Comparison of ENCODE assay signal across 2 cellular contexts in the genomic region with DNA sequence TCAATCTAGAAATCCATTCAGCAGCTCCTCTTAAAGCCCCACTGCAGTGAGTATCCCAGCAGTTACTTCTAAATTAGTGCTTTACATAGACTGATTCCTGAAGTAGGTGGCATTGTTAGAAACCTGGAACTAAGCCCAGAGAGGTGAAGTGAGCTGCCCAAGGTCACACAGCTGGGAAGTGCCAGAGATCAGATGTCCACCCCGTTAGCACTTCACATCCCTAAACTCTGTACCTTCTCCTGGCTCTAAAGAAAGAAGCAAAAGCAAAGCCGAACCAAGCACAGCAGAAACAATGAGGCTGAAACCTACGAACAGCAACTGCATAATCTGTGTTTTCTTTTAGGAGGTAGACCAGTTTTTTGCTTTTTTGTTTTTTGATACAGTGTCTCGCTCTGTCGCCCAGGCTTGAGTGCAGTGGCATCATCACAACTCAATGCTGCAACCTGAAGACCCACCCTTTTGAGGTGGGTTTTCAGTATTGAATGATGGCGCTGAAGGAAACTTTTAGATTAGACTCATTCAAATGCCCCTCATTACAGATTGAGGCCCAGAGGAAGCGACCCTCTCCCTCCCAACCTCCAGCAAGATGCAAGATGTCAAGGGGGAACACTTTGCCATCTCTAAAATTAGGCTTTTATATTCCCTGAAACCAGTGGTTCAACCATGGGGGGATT.
TF ChIP-seq lines count a peak whose summit lies in the region.

No MANE protein-coding gene starts in this region.

TF ChIP-seq in HCT116, 20 proteins besides CTCF, POLR2A, EP300 and RAD21 (continued from another document):
- TF ChIP-seq, protein P1, sequence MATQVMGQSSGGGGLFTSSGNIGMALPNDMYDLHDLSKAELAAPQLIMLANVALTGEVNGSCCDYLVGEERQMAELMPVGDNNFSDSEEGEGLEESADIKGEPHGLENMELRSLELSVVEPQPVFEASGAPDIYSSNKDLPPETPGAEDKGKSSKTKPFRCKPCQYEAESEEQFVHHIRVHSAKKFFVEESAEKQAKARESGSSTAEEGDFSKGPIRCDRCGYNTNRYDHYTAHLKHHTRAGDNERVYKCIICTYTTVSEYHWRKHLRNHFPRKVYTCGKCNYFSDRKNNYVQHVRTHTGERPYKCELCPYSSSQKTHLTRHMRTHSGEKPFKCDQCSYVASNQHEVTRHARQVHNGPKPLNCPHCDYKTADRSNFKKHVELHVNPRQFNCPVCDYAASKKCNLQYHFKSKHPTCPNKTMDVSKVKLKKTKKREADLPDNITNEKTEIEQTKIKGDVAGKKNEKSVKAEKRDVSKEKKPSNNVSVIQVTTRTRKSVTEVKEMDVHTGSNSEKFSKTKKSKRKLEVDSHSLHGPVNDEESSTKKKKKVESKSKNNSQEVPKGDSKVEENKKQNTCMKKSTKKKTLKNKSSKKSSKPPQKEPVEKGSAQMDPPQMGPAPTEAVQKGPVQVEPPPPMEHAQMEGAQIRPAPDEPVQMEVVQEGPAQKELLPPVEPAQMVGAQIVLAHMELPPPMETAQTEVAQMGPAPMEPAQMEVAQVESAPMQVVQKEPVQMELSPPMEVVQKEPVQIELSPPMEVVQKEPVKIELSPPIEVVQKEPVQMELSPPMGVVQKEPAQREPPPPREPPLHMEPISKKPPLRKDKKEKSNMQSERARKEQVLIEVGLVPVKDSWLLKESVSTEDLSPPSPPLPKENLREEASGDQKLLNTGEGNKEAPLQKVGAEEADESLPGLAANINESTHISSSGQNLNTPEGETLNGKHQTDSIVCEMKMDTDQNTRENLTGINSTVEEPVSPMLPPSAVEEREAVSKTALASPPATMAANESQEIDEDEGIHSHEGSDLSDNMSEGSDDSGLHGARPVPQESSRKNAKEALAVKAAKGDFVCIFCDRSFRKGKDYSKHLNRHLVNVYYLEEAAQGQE (IDR thresholded peaks at IDR 0.05; ENCODE audit: low read depth) = no peak
- TF ChIP-seq ELF1 (IDR thresholded peaks at IDR 0.05; ENCODE audit: borderline replicate concordance, low read depth) (no peak), FOSL1 (IDR thresholded peaks at IDR 0.05; ENCODE audit: low read depth) (no peak)
- TF ChIP-seq, protein P2, sequence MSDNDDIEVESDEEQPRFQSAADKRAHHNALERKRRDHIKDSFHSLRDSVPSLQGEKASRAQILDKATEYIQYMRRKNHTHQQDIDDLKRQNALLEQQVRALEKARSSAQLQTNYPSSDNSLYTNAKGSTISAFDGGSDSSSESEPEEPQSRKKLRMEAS (IDR thresholded peaks at IDR 0.05) = peak; percentile 32; the same call in 1 of the 2 replicates

TF ChIP-seq in SK-N-SH, 30 proteins besides CTCF, POLR2A, EP300 and RAD21 (continued from another document):
- TF ChIP-seq, protein P1 (IDR thresholded peaks at IDR 0.05; ENCODE audit: low read depth, low read length) = no peak
- TF ChIP-seq, protein P3, sequence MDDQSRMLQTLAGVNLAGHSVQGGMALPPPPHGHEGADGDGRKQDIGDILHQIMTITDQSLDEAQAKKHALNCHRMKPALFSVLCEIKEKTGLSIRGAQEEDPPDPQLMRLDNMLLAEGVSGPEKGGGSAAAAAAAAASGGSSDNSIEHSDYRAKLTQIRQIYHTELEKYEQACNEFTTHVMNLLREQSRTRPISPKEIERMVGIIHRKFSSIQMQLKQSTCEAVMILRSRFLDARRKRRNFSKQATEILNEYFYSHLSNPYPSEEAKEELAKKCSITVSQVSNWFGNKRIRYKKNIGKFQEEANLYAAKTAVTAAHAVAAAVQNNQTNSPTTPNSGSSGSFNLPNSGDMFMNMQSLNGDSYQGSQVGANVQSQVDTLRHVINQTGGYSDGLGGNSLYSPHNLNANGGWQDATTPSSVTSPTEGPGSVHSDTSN (IDR thresholded peaks at IDR 0.05) = no peak
